30 cellular contexts compared by ENCODE assay signal in the genomic region with DNA sequence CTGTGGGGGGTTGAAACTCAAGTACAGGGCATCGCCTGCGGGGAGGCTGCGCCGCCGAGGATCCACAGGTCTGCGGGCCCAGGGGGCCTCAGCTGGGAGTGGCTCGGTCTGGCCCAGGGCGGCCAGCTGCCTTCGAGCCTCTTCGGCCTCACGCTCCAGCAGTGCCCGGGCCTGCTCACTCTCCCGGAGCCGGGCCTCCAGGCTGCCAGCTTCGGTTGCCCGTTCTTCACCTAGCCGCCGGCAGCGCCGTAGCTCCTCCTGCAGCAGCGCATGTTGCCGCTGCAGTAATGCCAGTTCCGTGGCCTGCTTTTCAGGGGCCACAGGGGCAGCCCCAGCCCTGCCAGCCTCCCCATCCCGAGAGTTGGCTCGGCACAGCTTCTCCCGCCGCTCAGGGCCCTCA. TPM values are rescaled to one million over a fixed set of nuclear protein-coding genes. Genes with fewer than 3 reads are reported as not detected.
"Had no signal": no experiment of that assay in that cellular context is flagged by ENCODE, and none has a peak within 500 bp of the region (broad histone marks: within the 10 kb centered on the region; RNA-seq: fewer than 3 reads in every experiment).

No MANE protein-coding gene starts in this region.

- DNase-seq: activated CD4-positive, alpha-beta T cell treated with anti-CD3 and anti-CD28 coated beads, Interleukin-2, amount 10 ng/mL, durations not matched to agents 7 days and 5 days; activated CD4-positive, CD25-positive, alpha-beta regulatory T cell treated with anti-CD3 and anti-CD28 coated beads, Interleukin-2, amount 50 U/mL, for 72 hours; activated CD8-positive, alpha-beta T cell treated with anti-CD3 and anti-CD28 coated beads, Interleukin-2, amount 10 ng/mL, durations not matched to agents 7 days and 5 days; activated naive CD8-positive, alpha-beta T cell treated with anti-CD3 and anti-CD28 coated beads for 36 hours; activated T-cell treated with anti-CD3 and anti-CD28 coated beads, Interleukin-2, amount 50 U/mL, for 1 hour; cortex of kidney; heart right ventricle; islet precursor cell; left colon; mucosa of descending colon; nephron progenitor cell; occipital lobe; small intestine; stimulated activated CD4-positive, alpha-beta T cell treated with anti-CD3 and anti-CD28 coated beads, Interleukin-2, amount 100 ng/mL, for 48 hours; stimulated activated CD8-positive, alpha-beta memory T cell treated with anti-CD3 and anti-CD28 coated beads, Interleukin-4, amount 100 ng/mL, for 48 hours; stimulated activated naive CD8-positive, alpha-beta T cell treated with anti-CD3 and anti-CD28 coated beads, Interleukin-15, Interleukin-2, amounts not matched to agents 100 U/mL and 50 U/mL, for 24 hours; substantia nigra; T-cell; uterus had no signal

- H3K4me3 ChIP-seq: heart right ventricle, mucosa of descending colon, tibial nerve, uterus had no signal

- H3K27ac ChIP-seq: tibial nerve, uterus, VCaP had no signal

- H3K36me3 ChIP-seq: uterus had no signal

- ATAC-seq: activated CD8-positive, alpha-beta T cell treated with anti-CD3 and anti-CD28 coated beads, Interleukin-2, amount 10 ng/mL, durations not matched to agents 7 days and 5 days; activated T-helper 17 cell treated with anti-CD3 and anti-CD28 coated beads, Interleukin-2, amount 50 U/mL, for 72 hours; left colon; mucosa of descending colon; sciatic nerve; stimulated activated naive CD8-positive, alpha-beta T cell treated with anti-CD3 and anti-CD28 coated beads, Interleukin-15, Interleukin-2, amounts not matched to agents 100 U/mL and 50 U/mL, for 24 hours; T-cell had no signal

- H3K27ac Mint-ChIP-seq: memory B cell; T-helper 2 cell treated with Interferon-gamma antibody and Interleukin-4, amounts not matched to agents 5 μg/mL and 100 μg/mL, for 36 hours had no signal

- FAIRE-seq: bronchial epithelial cell, small intestine had no signal

- H3K4me1 ChIP-seq: uterus had no signal

- H3K27me3 ChIP-seq: heart right ventricle, tibial nerve, uterus had no signal

- H3K9me3 Mint-ChIP-seq: activated CD4-positive, alpha-beta T cell treated with anti-CD3 and anti-CD28 coated beads, Interleukin-2, amount 10 ng/mL, durations not matched to agents 7 days and 5 days; activated naive CD8-positive, alpha-beta T cell treated with anti-CD3 and anti-CD28 coated beads for 36 hours; activated T-helper 17 cell treated with anti-CD3 and anti-CD28 coated beads, Interleukin-2, amount 50 U/mL, for 72 hours; memory B cell; nephron progenitor cell; T-cell; T-helper 2 cell treated with Interferon-gamma antibody and Interleukin-4, amounts not matched to agents 5 μg/mL and 100 μg/mL, for 36 hours had no signal

- H3K9me3 ChIP-seq: heart right ventricle, mucosa of descending colon, tibial nerve, uterus had no signal

- H3K4me3 Mint-ChIP-seq: activated CD4-positive, alpha-beta T cell treated with anti-CD3 and anti-CD28 coated beads, Interleukin-2, amount 10 ng/mL, durations not matched to agents 7 days and 5 days; activated CD8-positive, alpha-beta T cell treated with anti-CD3 and anti-CD28 coated beads, Interleukin-2, amount 10 ng/mL, durations not matched to agents 7 days and 5 days; activated naive CD8-positive, alpha-beta T cell treated with anti-CD3 and anti-CD28 coated beads for 36 hours; activated T-helper 17 cell treated with anti-CD3 and anti-CD28 coated beads, Interleukin-2, amount 50 U/mL, for 72 hours; memory B cell; nephron progenitor cell; T-cell; T-helper 2 cell treated with Interferon-gamma antibody and Interleukin-4, amounts not matched to agents 5 μg/mL and 100 μg/mL, for 36 hours had no signal

- H3K27me3 Mint-ChIP-seq: activated CD4-positive, alpha-beta T cell treated with anti-CD3 and anti-CD28 coated beads, Interleukin-2, amount 10 ng/mL, durations not matched to agents 7 days and 5 days; activated naive CD8-positive, alpha-beta T cell treated with anti-CD3 and anti-CD28 coated beads for 36 hours; activated T-helper 17 cell treated with anti-CD3 and anti-CD28 coated beads, Interleukin-2, amount 50 U/mL, for 72 hours; memory B cell; T-cell had no signal

RNA-seq across cellular contexts. Expression of a gene that starts 9.4 kb away (rescaled TPM):
- total RNA-seq: activated CD4-positive, alpha-beta T cell treated with anti-CD3 and anti-CD28 coated beads, Interleukin-2, amount 10 ng/mL, durations not matched to agents 7 days and 5 days; activated CD8-positive, alpha-beta T cell treated with anti-CD3 and anti-CD28 coated beads, Interleukin-2, amount 10 ng/mL, durations not matched to agents 7 days and 5 days; activated T-helper 17 cell treated with anti-CD3 and anti-CD28 coated beads, Interleukin-2, amount 50 U/mL, for 72 hours; bronchial epithelial cell; cerebellum; fibroblast of villous mesenchyme; heart right ventricle; lower leg skin; occipital lobe; renal cortical epithelial cell; sciatic nerve; T-cell; tibial nerve; uterus had no signal
